14 cellular contexts compared by ENCODE assay signal in genomic region chr10:80137031-80137712, GRCh38. TPM values are rescaled to one million over a fixed set of nuclear protein-coding genes. Genes with fewer than 3 reads are reported as not detected.
DNase-seq lines count a peak whose midpoint lies in the region; ATAC-seq and TF ChIP-seq lines count a peak whose summit lies in the region.
"Had no signal": no experiment of that assay in that cellular context is flagged by ENCODE, and none has a peak within 500 bp of the region (broad histone marks: within the 10 kb centered on the region; RNA-seq: fewer than 3 reads in every experiment).

No MANE protein-coding gene starts in this region.

- H3K27me3 ChIP-seq in tibial artery, result no peaks in the 10 kb centered on the region

- ATAC-seq in mucosa of descending colon, result peak; percentile 51
- ATAC-seq in HG03378 (IDR thresholded peaks at IDR 0.05; ENCODE audit: unreplicated experiment), result no peak
- ATAC-seq: activated T-helper 17 cell treated with anti-CD3 and anti-CD28 coated beads, Interleukin-2, amount 50 U/mL, for 72 hours had no signal

- H3K4me1 ChIP-seq in mucosa of descending colon (ENCODE audit: low read depth) (no peaks in the 10 kb centered on the region), tibial artery (peaks cover 0 to 45% (median 30%) of the 10 kb centered on the region in 4 donors)

- TF ChIP-seq CTCF in mucosa of descending colon (IDR thresholded peaks at IDR 0.05), result no peak
- no peak for TF ChIP-seq CTCF in tibial artery (IDR thresholded peaks at IDR 0.05)

- intact Hi-C loops in mucosa of descending colon (cut with DNase I, micrococcal nuclease), result no loop called here
- intact Hi-C loops in tibial artery (cut with DNase I; ENCODE audit: low total_unique reads), result no loop called here

- H3K9me3 ChIP-seq in mucosa of descending colon, result no peaks in the 10 kb centered on the region
- H3K9me3 ChIP-seq in tibial artery, result no peaks in the 10 kb centered on the region

- peak; percentile 6 for DNase-seq in NCI-H1694 treated with DMSO at 0.1 percent for 48 hours (lab: John Stamatoyannopoulos, UW)
- DNase-seq in NCI-H1694 (lab: John Stamatoyannopoulos, UW), result no peak
- peak; percentile 92 for DNase-seq in fibroblast of gingiva (ENCODE audit: low read depth)
- DNase-seq in mucosa of descending colon, result no peak
- DNase-seq in tibial artery, result peak in 1 of 2 donors; percentile 71
- DNase-seq in activated CD4-positive, alpha-beta T cell treated with anti-CD3 and anti-CD28 coated beads, Interleukin-2, amount 50 U/mL, for 1 hour, result no peak
- DNase-seq in islet precursor cell, result no peak
- DNase-seq: 8988T; activated CD4-positive, CD25-positive, alpha-beta regulatory T cell; glutamatergic neuron; MV-4-11; SHP77 treated with DMSO at 0.1 percent for 48 hours had no signal

- H3K36me3 ChIP-seq in mucosa of descending colon (ENCODE audit: low read depth) (no peaks in the 10 kb centered on the region), tibial artery (no peaks in the 10 kb centered on the region)

- peak overlapping the region; percentile 29 to 61 for H3K27ac ChIP-seq in tibial artery

- H3K4me3 ChIP-seq in mucosa of descending colon, result no peak overlapping the region
- H3K4me3 ChIP-seq in tibial artery, result no peak overlapping the region

RNA-seq across cellular contexts. Expression of gene PLAC9, which starts 4.6 kb away (rescaled TPM):
- 10 to 100 TPM in 2 of 3 donors, 1 to 10 TPM in 1; 3.2 to 15.1 (median 11.8) TPM for total RNA-seq in mucosa of descending colon
- total RNA-seq: activated T-helper 17 cell treated with anti-CD3 and anti-CD28 coated beads, Interleukin-2, amount 50 U/mL, for 72 hours had no signal

RNA-seq across cellular contexts. Expression of gene TMEM254, which starts 58.7 kb away (rescaled TPM):
- 10 to 100 TPM; 17.2 to 34.5 (median 26.9) TPM for total RNA-seq in mucosa of descending colon

Comparison
In these comparisons a context has a peak if more than half of its experiments do, and no peak if none do; other contexts are left out.
1. DNase-seq: peak in NCI-H1694 treated with DMSO at 0.1 percent for 48 hours (single experiment) and fibroblast of gingiva (single experiment); none in NCI-H1694 (single experiment), mucosa of descending colon (0 of 3), activated CD4-positive, alpha-beta T cell treated with anti-CD3 and anti-CD28 coated beads, Interleukin-2, amount 50 U/mL, for 1 hour (single experiment) and islet precursor cell (single experiment).